Comparison of ENCODE assay signal across 23 cellular contexts in genomic region chr7:45563804-45564461, GRCh38. TPM values are rescaled to one million over a fixed set of nuclear protein-coding genes. Genes with fewer than 3 reads are reported as not detected.
DNase-seq lines count a peak whose midpoint lies in the region; ATAC-seq and TF ChIP-seq lines count a peak whose summit lies in the region.
"Had no signal": no experiment of that assay in that cellular context is flagged by ENCODE, and none has a peak within 500 bp of the region (broad histone marks: within the 10 kb centered on the region; RNA-seq: fewer than 3 reads in every experiment).

No MANE protein-coding gene starts in this region.

- ATAC-seq in WTC11 (peak; percentile 60), heart left ventricle (peak; percentile 29 to 75 (median 50)), GM19397 (IDR thresholded peaks at IDR 0.05; ENCODE audit: unreplicated experiment) (no peak), HG03457 (IDR thresholded peaks at IDR 0.05; ENCODE audit: unreplicated experiment) (no peak), HG03039 (IDR thresholded peaks at IDR 0.05; ENCODE audit: unreplicated experiment) (no peak)

- H3K4me1 Mint-ChIP-seq in WTC11 = peaks cover 59% of the 10 kb centered on the region
- H3K4me1 Mint-ChIP-seq: CD14-positive monocyte had no signal

- peak overlapping the region; percentile 48 for H3K4me2 ChIP-seq in BLaER1
- H3K4me2 ChIP-seq in neuronal stem cell (ENCODE audit: insufficient read depth, low read length, poor library complexity, severe bottlenecking) = no peak overlapping the region

- TF ChIP-seq POLR2A in heart left ventricle (IDR thresholded peaks at IDR 0.05) = no peak

- H3K36me3 ChIP-seq in BLaER1 (no peaks in the 10 kb centered on the region), heart left ventricle (no peaks in the 10 kb centered on the region), neuronal stem cell (replicated peaks in 1 of 2; ENCODE audit: control insufficient read depth in 2 of 2, insufficient read depth in 2 of 2, low read length in 2 of 2) (no peaks in the 10 kb centered on the region)
- H3K36me3 ChIP-seq: adrenal gland, upper lobe of left lung had no signal

- DNase-seq in WTC11 (ENCODE audit: low spot score) (peak; percentile 24), heart left ventricle (peak in 1 of 5 donors; percentile 71), neuronal stem cell (ENCODE audit: low spot score) (no peak), NCI-H2171 (lab: John Stamatoyannopoulos, UW) (no peak)
- DNase-seq: activated CD4-positive, alpha-beta T cell treated with anti-CD3 and anti-CD28 coated beads, Interleukin-2, amount 50 U/mL, for 48 hours; activated CD4-positive, CD25-positive, alpha-beta regulatory T cell; activated gamma-delta T cell; adrenal gland; HCEC 1CT; hypothalamus; islet precursor cell; KG1; NCI-H2171 treated with DMSO at 0.1 percent for 48 hours; NCI-H69; nucleus accumbens; T1000; upper lobe of left lung had no signal

- no peak overlapping the region for H4K8ac ChIP-seq in neuronal stem cell (ENCODE audit: low read depth, low read length)

- H3K27ac ChIP-seq in BLaER1 (no peak overlapping the region), heart left ventricle (peak overlapping the region in 9 of 12 donors; percentile 29 to 67 (median 44)), neuronal stem cell (replicated peaks; ENCODE audit: low read length) (no peak overlapping the region)
- H3K27ac ChIP-seq: epithelial cell of prostate, upper lobe of left lung had no signal

- no peak overlapping the region for H2BK120ac ChIP-seq in neuronal stem cell (ENCODE audit: low read depth, low read length)

- H2AK5ac ChIP-seq in neuronal stem cell (ENCODE audit: low read depth, low read length) = no peak overlapping the region

- H4K20me1 ChIP-seq in BLaER1 = no peaks in the 10 kb centered on the region

- WGBS in heart left ventricle, 4 donors = 25 to 29% (median 28%) methylated on average over 15 of the region's 15 CpGs
- WGBS in neuronal stem cell (ENCODE audit: extremely low coverage in 2 of 2, insufficient read length in 2 of 2, insufficient replicate concordance in 1 of 2), 2 donors = no CpG with 5 or more reads among the region's 15 CpGs

- peak overlapping the region; percentile 14; the same call in 1 of the 2 replicates for H3K27ac Mint-ChIP-seq in WTC11
- H3K27ac Mint-ChIP-seq: CD14-positive monocyte had no signal

- no peak overlapping the region for H2AFZ ChIP-seq in neuronal stem cell (ENCODE audit: low read length)

- H2BK15ac ChIP-seq in neuronal stem cell (ENCODE audit: low read length) = no peak overlapping the region

- H3K9ac ChIP-seq in BLaER1 (no peak overlapping the region), neuronal stem cell (ENCODE audit: low read depth, low read length, poor library complexity) (peak overlapping the region; percentile 9)

- intact Hi-C loops in heart left ventricle (cut with DNase I) = loop anchor here in 1 of 10 donors (10.0 kb wide), 1 partner anchor 409 kb away; the partner anchor contains the start of gene RAMP3

- CTCF ChIA-PET in WTC11 (lab: Charles Lee) = interaction anchor here (1.1 to 1.4 kb wide), 3 partner anchors 11 to 53 kb away, joined by 3 to 5 read pairs (median 3); partner anchors contain the start of gene ADCY1

- H3K79me1 ChIP-seq in neuronal stem cell (ENCODE audit: low read depth, low read length) = no peaks in the 10 kb centered on the region

- H3K27me3 Mint-ChIP-seq in WTC11 (ENCODE audit: low read depth) = no peaks in the 10 kb centered on the region; the same call in none of the 2 replicates

- TF ChIP-seq CTCF in WTC11 (IDR thresholded peaks at IDR 0.05) (no peak), heart left ventricle (IDR thresholded peaks at IDR 0.05) (no peak)

- peaks cover 14% of the 10 kb centered on the region for H3K4me1 ChIP-seq in BLaER1
- H3K4me1 ChIP-seq in heart left ventricle = peaks cover 0 to 28% (median 12%) of the 10 kb centered on the region in 12 donors
- peaks cover 0 to 6% of the 10 kb centered on the region in 2 donors for H3K4me1 ChIP-seq in neuronal stem cell (ENCODE audit: control insufficient read depth in 2 of 2, insufficient read depth in 1 of 2, low read depth in 1 of 2, low read length in 2 of 2)

- H2BK12ac ChIP-seq in neuronal stem cell (ENCODE audit: low read length) = no peak overlapping the region

- H3K4me3 ChIP-seq in BLaER1 = no peak overlapping the region
- peak overlapping the region in 9 of 12 donors; percentile 1 to 37 (median 25) for H3K4me3 ChIP-seq in heart left ventricle
- H3K4me3 ChIP-seq in neuronal stem cell (ENCODE audit: low read length in 2 of 2) = no peak overlapping the region
- H3K4me3 ChIP-seq: adrenal gland, upper lobe of left lung had no signal

- H3K9me3 ChIP-seq in BLaER1 (peaks cover 15% of the 10 kb centered on the region), heart left ventricle (peaks cover 0 to 17% (median 5%) of the 10 kb centered on the region in 12 donors), neuronal stem cell (replicated peaks in 1 of 2; ENCODE audit: control insufficient read depth in 2 of 2, insufficient read depth in 1 of 2, low read depth in 1 of 2, low read length in 2 of 2) (peaks cover 0 to 2% of the 10 kb centered on the region in 2 donors)
- H3K9me3 ChIP-seq: adrenal gland had no signal

- H2BK5ac ChIP-seq in neuronal stem cell (ENCODE audit: low read length) = no peak overlapping the region

- H3K18ac ChIP-seq in neuronal stem cell (ENCODE audit: low read length) = peak overlapping the region; percentile 52

- POLR2A ChIA-PET in WTC11 (lab: Charles Lee) = no interaction called here

- H3K27me3 ChIP-seq in BLaER1 = no peaks in the 10 kb centered on the region
- no peaks in the 10 kb centered on the region for H3K27me3 ChIP-seq in heart left ventricle
- H3K27me3 ChIP-seq in neuronal stem cell (ENCODE audit: control insufficient read depth in 3 of 3, insufficient read depth in 3 of 3, low read depth in 1 of 3, low read length in 3 of 3) = peaks cover 0 to 55% (median 0%) of the 10 kb centered on the region in 3 experiments
- H3K27me3 ChIP-seq: adrenal gland, upper lobe of left lung had no signal

- peak overlapping the region; percentile 11 for H3K23ac ChIP-seq in neuronal stem cell (ENCODE audit: low read depth, low read length, poor library complexity)

- H4K91ac ChIP-seq in neuronal stem cell (ENCODE audit: low read depth, low read length, poor library complexity) = no peak overlapping the region

- peaks cover 15% of the 10 kb centered on the region for H3K36me3 Mint-ChIP-seq in WTC11
- H3K36me3 Mint-ChIP-seq: CD14-positive monocyte had no signal

- no peak overlapping the region for H3K4ac ChIP-seq in neuronal stem cell (ENCODE audit: low read length)

- peaks cover 13% of the 10 kb centered on the region for H3K9me3 Mint-ChIP-seq in WTC11

- H3K14ac ChIP-seq in neuronal stem cell (ENCODE audit: low read length) = peak overlapping the region; percentile 14

- H3K4me3 Mint-ChIP-seq in WTC11 = no peak overlapping the region
- H3K4me3 Mint-ChIP-seq: CD14-positive monocyte had no signal

TF ChIP-seq in WTC11, 78 proteins besides CTCF, POLR2A, EP300 and RAD21 (continues in another document):
- TF ChIP-seq MXD4 (CRISPR knock-in tag; IDR thresholded peaks at IDR 0.05; ENCODE audit: borderline replicate concordance) (no peak), JUN (CRISPR knock-in tag; IDR thresholded peaks at IDR 0.05) (no peak), KAT7 (CRISPR knock-in tag; IDR thresholded peaks at IDR 0.05; ENCODE audit: borderline replicate concordance) (no peak), HMGA2 (CRISPR knock-in tag; IDR thresholded peaks at IDR 0.05) (no peak), IRF2 (CRISPR knock-in tag; IDR thresholded peaks at IDR 0.05; ENCODE audit: borderline replicate concordance, low read depth) (no peak), PRRX2 (CRISPR knock-in tag; IDR thresholded peaks at IDR 0.05) (no peak), NR3C1 (CRISPR knock-in tag; conservative IDR thresholded peaks at IDR 0.05; ENCODE audit: low read depth) (no peak), SOX15 (CRISPR knock-in tag; IDR thresholded peaks at IDR 0.05) (no peak)
- TF ChIP-seq, protein P1, sequence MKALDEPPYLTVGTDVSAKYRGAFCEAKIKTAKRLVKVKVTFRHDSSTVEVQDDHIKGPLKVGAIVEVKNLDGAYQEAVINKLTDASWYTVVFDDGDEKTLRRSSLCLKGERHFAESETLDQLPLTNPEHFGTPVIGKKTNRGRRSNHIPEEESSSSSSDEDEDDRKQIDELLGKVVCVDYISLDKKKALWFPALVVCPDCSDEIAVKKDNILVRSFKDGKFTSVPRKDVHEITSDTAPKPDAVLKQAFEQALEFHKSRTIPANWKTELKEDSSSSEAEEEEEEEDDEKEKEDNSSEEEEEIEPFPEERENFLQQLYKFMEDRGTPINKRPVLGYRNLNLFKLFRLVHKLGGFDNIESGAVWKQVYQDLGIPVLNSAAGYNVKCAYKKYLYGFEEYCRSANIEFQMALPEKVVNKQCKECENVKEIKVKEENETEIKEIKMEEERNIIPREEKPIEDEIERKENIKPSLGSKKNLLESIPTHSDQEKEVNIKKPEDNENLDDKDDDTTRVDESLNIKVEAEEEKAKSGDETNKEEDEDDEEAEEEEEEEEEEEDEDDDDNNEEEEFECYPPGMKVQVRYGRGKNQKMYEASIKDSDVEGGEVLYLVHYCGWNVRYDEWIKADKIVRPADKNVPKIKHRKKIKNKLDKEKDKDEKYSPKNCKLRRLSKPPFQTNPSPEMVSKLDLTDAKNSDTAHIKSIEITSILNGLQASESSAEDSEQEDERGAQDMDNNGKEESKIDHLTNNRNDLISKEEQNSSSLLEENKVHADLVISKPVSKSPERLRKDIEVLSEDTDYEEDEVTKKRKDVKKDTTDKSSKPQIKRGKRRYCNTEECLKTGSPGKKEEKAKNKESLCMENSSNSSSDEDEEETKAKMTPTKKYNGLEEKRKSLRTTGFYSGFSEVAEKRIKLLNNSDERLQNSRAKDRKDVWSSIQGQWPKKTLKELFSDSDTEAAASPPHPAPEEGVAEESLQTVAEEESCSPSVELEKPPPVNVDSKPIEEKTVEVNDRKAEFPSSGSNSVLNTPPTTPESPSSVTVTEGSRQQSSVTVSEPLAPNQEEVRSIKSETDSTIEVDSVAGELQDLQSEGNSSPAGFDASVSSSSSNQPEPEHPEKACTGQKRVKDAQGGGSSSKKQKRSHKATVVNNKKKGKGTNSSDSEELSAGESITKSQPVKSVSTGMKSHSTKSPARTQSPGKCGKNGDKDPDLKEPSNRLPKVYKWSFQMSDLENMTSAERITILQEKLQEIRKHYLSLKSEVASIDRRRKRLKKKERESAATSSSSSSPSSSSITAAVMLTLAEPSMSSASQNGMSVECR (CRISPR knock-in tag; IDR thresholded peaks at IDR 0.05; ENCODE audit: borderline replicate concordance) = no peak

RNA-seq across cellular contexts. Expression of gene ADCY1, which starts 10.2 kb away (rescaled TPM):
- total RNA-seq in WTC11 (2021) = 25.6 to 29.0 TPM (median 26.4 TPM) in 3 replicates
- 10 to 100 TPM in 1 of 9 donors, 1 to 10 TPM in 8; 2.6 to 10.8 (median 4.3) TPM for total RNA-seq in heart left ventricle
- polyA plus RNA-seq in heart left ventricle = 1 to 10 TPM in 1 of 2 donors, under 1 TPM in 1; 0.73 to 1.4 TPM
- polyA plus RNA-seq in neuronal stem cell (2013, experiment 1 of 2) = 5.1 TPM
- 4.8 TPM for polyA plus RNA-seq in neuronal stem cell (2013, experiment 2 of 2)

Comparison
In these comparisons a context has a peak if more than half of its experiments do, and no peak if none do; other contexts are left out.
1. H3K27ac ChIP-seq: peak in heart left ventricle (9 of 12); none in BLaER1 (single experiment) and neuronal stem cell (single experiment).
2. H3K4me3 ChIP-seq: peak in heart left ventricle (9 of 12); none in BLaER1 (single experiment) and neuronal stem cell (0 of 2).
3. ATAC-seq: peak in WTC11 (single experiment) and heart left ventricle (4 of 4); none in GM19397 (single experiment), HG03457 (single experiment) and HG03039 (single experiment).